20 cellular contexts compared by ENCODE assay signal in genomic region chr15:78083186-78083585, GRCh38. TPM values are rescaled to one million over a fixed set of nuclear protein-coding genes. Genes with fewer than 3 reads are reported as not detected.
"Had no signal": no experiment of that assay in that cellular context is flagged by ENCODE, and none has a peak within 500 bp of the region (broad histone marks: within the 10 kb centered on the region; RNA-seq: fewer than 3 reads in every experiment).

No MANE protein-coding gene starts in this region.

- H3K79me2 ChIP-seq: hepatocyte had no signal

- H3K4me1 ChIP-seq: breast epithelium had no signal

- H3K9me3 Mint-ChIP-seq: activated CD4-positive, alpha-beta memory T cell treated with anti-CD3 and anti-CD28 coated beads for 36 hours; activated T-helper 17 cell treated with anti-CD3 and anti-CD28 coated beads, Interleukin-2, amount 50 U/mL, for 72 hours; T-cell had no signal

- H3K36me3 Mint-ChIP-seq: activated CD4-positive, alpha-beta memory T cell treated with anti-CD3 and anti-CD28 coated beads for 36 hours; activated naive CD8-positive, alpha-beta T cell; T-cell had no signal

- H3K9me3 ChIP-seq: breast epithelium, suprapubic skin had no signal

- H3K4me3 ChIP-seq: breast epithelium, dorsolateral prefrontal cortex, hepatocyte, SK-N-MC, suprapubic skin had no signal

- H3K27me3 Mint-ChIP-seq: activated CD4-positive, alpha-beta memory T cell treated with anti-CD3 and anti-CD28 coated beads for 36 hours; activated naive CD8-positive, alpha-beta T cell; activated T-helper 17 cell treated with anti-CD3 and anti-CD28 coated beads, Interleukin-2, amount 50 U/mL, for 72 hours; T-cell had no signal

- H3K4me2 ChIP-seq: hepatocyte had no signal

- ATAC-seq: T-cell had no signal

- H3K36me3 ChIP-seq: breast epithelium, suprapubic skin had no signal

- H3K27ac Mint-ChIP-seq: activated CD4-positive, alpha-beta memory T cell treated with anti-CD3 and anti-CD28 coated beads for 36 hours; activated naive CD8-positive, alpha-beta T cell; T-cell had no signal

- DNase-seq: activated CD4-positive, alpha-beta memory T cell treated with anti-CD3 and anti-CD28 coated beads for 36 hours; activated CD8-positive, alpha-beta memory T cell treated with anti-CD3 and anti-CD28 coated beads, Interleukin-2, amount 50 U/mL, for 48 hours; anterior cingulate cortex; left ventricle myocardium superior; nucleus accumbens; right cardiac atrium; stimulated activated CD4-positive, alpha-beta T cell treated with anti-CD3 and anti-CD28 coated beads, Interleukin-2, amount 100 ng/mL, for 24 hours; stimulated activated naive CD4-positive, alpha-beta T cell treated with Interleukin-2 at 50 U/mL for 16 hours; T-cell had no signal

- H3K27ac ChIP-seq: dorsolateral prefrontal cortex, suprapubic skin had no signal

- H2AFZ ChIP-seq: hepatocyte had no signal

- H3K27me3 ChIP-seq: breast epithelium, dorsolateral prefrontal cortex, hepatocyte, suprapubic skin had no signal

- H3K4me3 Mint-ChIP-seq: activated CD4-positive, alpha-beta memory T cell treated with anti-CD3 and anti-CD28 coated beads for 36 hours; activated naive CD8-positive, alpha-beta T cell; T-cell had no signal

RNA-seq across cellular contexts. Expression of gene SH2D7, which starts 9.2 kb away (rescaled TPM):
- total RNA-seq: activated CD4-positive, alpha-beta memory T cell treated with anti-CD3 and anti-CD28 coated beads for 36 hours; activated T-helper 17 cell treated with anti-CD3 and anti-CD28 coated beads, Interleukin-2, amount 50 U/mL, for 72 hours; breast epithelium; cerebellum; dorsolateral prefrontal cortex; hepatocyte; kidney epithelial cell; left ventricle myocardium superior; posterior vena cava; right cardiac atrium; suprapubic skin; T-cell had no signal
- polyA plus RNA-seq: esophagus had no signal
